In the genomic region with DNA sequence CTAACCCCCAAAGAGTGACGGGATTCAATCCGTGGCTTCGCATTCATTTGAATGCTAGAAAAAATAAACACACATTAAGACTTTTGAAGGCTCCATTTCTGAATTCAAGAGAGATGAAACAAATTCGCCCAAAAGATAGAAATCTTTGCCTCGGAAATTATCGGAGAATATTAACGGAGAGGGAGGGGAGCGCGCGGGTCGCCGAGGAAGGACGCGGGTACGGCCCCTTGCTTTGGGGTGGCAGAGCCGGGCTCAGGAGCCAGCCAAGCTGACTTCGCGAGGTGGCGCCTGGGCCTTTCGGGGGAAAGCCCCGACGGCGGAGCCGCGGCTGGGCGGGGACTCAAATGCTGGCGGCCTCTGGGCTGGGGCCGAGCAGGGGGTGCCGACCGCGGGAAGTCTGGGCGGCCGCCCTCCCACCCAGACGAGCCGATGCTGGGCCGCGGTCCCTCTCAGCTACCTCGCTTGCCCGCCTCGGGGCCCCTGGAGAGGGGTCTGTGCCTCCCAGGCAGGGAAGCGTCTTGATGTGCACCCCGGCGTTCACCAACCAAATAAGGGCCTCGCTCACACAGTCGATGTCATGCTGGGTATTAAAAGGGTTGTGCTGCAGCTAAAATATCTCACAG, we compare ENCODE assay signal across 13 cellular contexts. TPM values are rescaled to one million over a fixed set of nuclear protein-coding genes. Genes with fewer than 3 reads are reported as not detected.
DNase-seq lines count a peak whose midpoint lies in the region; ATAC-seq and TF ChIP-seq lines count a peak whose summit lies in the region.
"Had no signal": no experiment of that assay in that cellular context is flagged by ENCODE, and none has a peak within 500 bp of the region (broad histone marks: within the 10 kb centered on the region; RNA-seq: fewer than 3 reads in every experiment).

No MANE protein-coding gene starts in this region.

- H3K27ac ChIP-seq in RWPE2 (ENCODE audit: poor library complexity, severe bottlenecking) (no peak overlapping the region), lower lobe of right lung (peak overlapping the region; percentile 87), body of pancreas (no peak overlapping the region)
- H3K27ac ChIP-seq: esophagus squamous epithelium, parathyroid adenoma, SJCRH30 had no signal

- TF ChIP-seq POLR2A in body of pancreas (IDR thresholded peaks at IDR 0.05), result no peak

- H3K4me1 ChIP-seq in RWPE2 (ENCODE audit: insufficient read depth, poor library complexity, severe bottlenecking) (no peaks in the 10 kb centered on the region), lower lobe of right lung (peaks cover 10% of the 10 kb centered on the region), body of pancreas (peaks cover 16% of the 10 kb centered on the region)
- H3K4me1 ChIP-seq: parathyroid adenoma, SJCRH30 had no signal

- H3K4me3 ChIP-seq in RWPE2 (ENCODE audit: severe bottlenecking) (no peak overlapping the region), lower lobe of right lung (peak overlapping the region; percentile 53), body of pancreas (no peak overlapping the region)
- H3K4me3 ChIP-seq: SJCRH30 had no signal

- H3K9me3 Mint-ChIP-seq in immature natural killer cell, result peaks cover 12 to 67% (median 28%) of the 10 kb centered on the region in 6 donors

- WGBS in body of pancreas, 2 donors, result 2 to 11% methylated on average over 31 to 45 of the region's 45 CpGs

- peaks cover 0 to 20% (median 13%) of the 10 kb centered on the region in 3 donors for H3K36me3 Mint-ChIP-seq in immature natural killer cell

- ATAC-seq in GM18511 (IDR thresholded peaks at IDR 0.05; ENCODE audit: unreplicated experiment) (peak; percentile 68), RWPE2 (ENCODE audit: low read depth) (no peak; the same call in 2 of the 3 replicates), lower lobe of right lung (peak; percentile 75 to 78), body of pancreas (no peak), HG03442 (IDR thresholded peaks at IDR 0.05; ENCODE audit: unreplicated experiment) (no peak)

- H3K9me3 ChIP-seq in RWPE2 (ENCODE audit: severe bottlenecking) (no peaks in the 10 kb centered on the region), lower lobe of right lung (no peaks in the 10 kb centered on the region), body of pancreas (no peaks in the 10 kb centered on the region)
- H3K9me3 ChIP-seq: esophagus squamous epithelium had no signal

- no peak overlapping the region for H3K27ac Mint-ChIP-seq in immature natural killer cell
- H3K27ac Mint-ChIP-seq: activated CD4-positive, alpha-beta T cell treated with anti-CD3 and anti-CD28 coated beads, Interleukin-2, amount 10 ng/mL, durations not matched to agents 7 days and 5 days had no signal

- peak; percentile 76 for DNase-seq in Daoy (ENCODE audit: low read depth)
- peak; percentile 57 for DNase-seq in RWPE2 (ENCODE audit: low spot score)
- peak; percentile 73 for DNase-seq in lower lobe of right lung
- no peak for DNase-seq in body of pancreas
- no peak for DNase-seq in immature natural killer cell
- DNase-seq in cerebellar nuclear complex (lab: John Stamatoyannopoulos, UW), result no peak
- DNase-seq: activated CD4-positive, alpha-beta T cell treated with anti-CD3 and anti-CD28 coated beads, Interleukin-2, amount 10 ng/mL, durations not matched to agents 7 days and 5 days; esophagus squamous epithelium; NCI-H345; SJCRH30 had no signal

- H3K27me3 Mint-ChIP-seq in immature natural killer cell (ENCODE audit: low read depth in 3 of 3), result peaks cover 32 to 48% (median 42%) of the 10 kb centered on the region in 3 donors

- H3K27me3 ChIP-seq in RWPE2 (ENCODE audit: insufficient read depth, poor library complexity, severe bottlenecking) (peaks cover 97% of the 10 kb centered on the region), lower lobe of right lung (ENCODE audit: low read depth) (peaks cover 79% of the 10 kb centered on the region), body of pancreas (peaks cover 3 to 63% of the 10 kb centered on the region in 2 donors)

- no peak overlapping the region for H3K4me3 Mint-ChIP-seq in immature natural killer cell
- H3K4me3 Mint-ChIP-seq: activated CD4-positive, alpha-beta T cell treated with anti-CD3 and anti-CD28 coated beads, Interleukin-2, amount 10 ng/mL, durations not matched to agents 7 days and 5 days had no signal

- peaks cover 0 to 5% of the 10 kb centered on the region in 2 donors for H3K4me1 Mint-ChIP-seq in immature natural killer cell

- intact Hi-C loops in lower lobe of right lung (cut with DNase I), result no loop called here
- intact Hi-C loops in body of pancreas (cut with DNase I), result no loop called here

- no peak for TF ChIP-seq CTCF in RWPE2 (IDR thresholded peaks at IDR 0.05; ENCODE audit: poor library complexity, severe bottlenecking)
- TF ChIP-seq CTCF in lower lobe of right lung (IDR thresholded peaks at IDR 0.05), result no peak
- no peak for TF ChIP-seq CTCF in body of pancreas (IDR thresholded peaks at IDR 0.05)

- no peaks in the 10 kb centered on the region for H3K36me3 ChIP-seq in RWPE2 (ENCODE audit: low read depth)
- no peaks in the 10 kb centered on the region for H3K36me3 ChIP-seq in lower lobe of right lung
- H3K36me3 ChIP-seq in body of pancreas (replicated peaks in 1 of 2; ENCODE audit: insufficient read depth in 1 of 2, low read depth in 2 of 2), result no peaks in the 10 kb centered on the region
- H3K36me3 ChIP-seq: esophagus squamous epithelium, SJCRH30 had no signal

RNA-seq across cellular contexts. Expression of a gene that starts 14.7 kb away (rescaled TPM):
- total RNA-seq in Daoy (2014; rRNA removed; shearing (Covaris generic)), result 4.7 and 5.1 TPM in 2 replicates
- total RNA-seq in lower lobe of right lung, result 180 TPM
- total RNA-seq in body of pancreas, result not detected
- polyA plus RNA-seq in immature natural killer cell, result not detected
- total RNA-seq: activated CD4-positive, alpha-beta T cell treated with anti-CD3 and anti-CD28 coated beads, Interleukin-2, amount 10 ng/mL, durations not matched to agents 7 days and 5 days; esophagus squamous epithelium; SJCRH30 had no signal

Comparison
In these comparisons a context has a peak if more than half of its experiments do, and no peak if none do; other contexts are left out.
1. DNase-seq: peak in Daoy (single experiment), RWPE2 (single experiment) and lower lobe of right lung (single experiment); none in body of pancreas (0 of 4), immature natural killer cell (0 of 3) and cerebellar nuclear complex (0 of 2).
2. ATAC-seq: peak in GM18511 (single experiment) and lower lobe of right lung (2 of 2); none in RWPE2 (single experiment), body of pancreas (single experiment) and HG03442 (single experiment).
3. RNA of a gene that starts 14.7 kb away (total RNA-seq): 180 TPM in lower lobe of right lung (single experiment); 4.7 to 5.1 TPM in Daoy and not detected in body of pancreas; every median in the first group is over 10 times any median in the second.